ENCODE assay signal across 1 cellular context in the genomic region with DNA sequence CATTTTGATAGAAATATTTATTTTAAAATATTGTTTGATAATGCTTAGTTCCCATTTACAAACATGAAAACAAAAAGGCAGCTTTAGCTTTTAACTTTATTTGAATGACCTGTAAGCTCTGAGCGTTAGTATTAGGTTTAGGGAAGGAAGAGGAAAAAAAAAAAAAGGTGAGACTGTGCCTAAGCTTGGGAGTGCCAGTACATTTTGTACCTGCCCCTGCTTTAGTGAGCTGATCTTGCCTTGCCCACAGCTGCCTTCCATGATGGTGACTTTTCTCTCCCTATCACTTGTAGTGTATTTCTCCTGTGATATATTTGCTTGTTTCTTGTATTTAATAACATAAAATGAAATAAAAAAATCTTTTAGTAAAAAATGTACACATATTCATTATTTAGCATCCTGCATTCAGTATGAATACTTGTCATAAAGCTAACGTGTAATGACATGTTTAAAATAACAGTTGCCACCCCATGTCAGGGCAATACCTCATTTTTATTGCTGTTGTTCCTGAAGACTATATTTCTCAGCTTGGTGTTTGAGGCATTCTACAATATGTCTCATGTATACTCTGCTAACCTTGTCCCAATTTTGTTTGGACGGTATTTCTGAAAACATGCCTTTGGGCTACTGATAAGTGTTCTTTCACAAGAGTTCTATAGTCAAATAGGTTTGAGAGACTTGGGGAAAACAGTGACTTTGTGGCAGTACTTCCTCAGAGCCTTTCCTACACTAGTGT.
TF ChIP-seq lines count a peak whose summit lies in the region.

No MANE protein-coding gene starts in this region.

TF ChIP-seq in IMR-90, 13 proteins besides CTCF, POLR2A, EP300 and RAD21:
- TF ChIP-seq FOS (IDR thresholded peaks at IDR 0.05; ENCODE audit: low read depth, low read length), result no peak
- no peak for TF ChIP-seq SMC3 (IDR thresholded peaks at IDR 0.05; ENCODE audit: low read depth, low read length)
- TF ChIP-seq CHD1 (IDR thresholded peaks at IDR 0.05; ENCODE audit: low read depth, low read length), result no peak
TF ChIP-seq in IMR-90: peak in this region for 0.
